ENCODE assay signal across 10 cellular contexts in the genomic region with DNA sequence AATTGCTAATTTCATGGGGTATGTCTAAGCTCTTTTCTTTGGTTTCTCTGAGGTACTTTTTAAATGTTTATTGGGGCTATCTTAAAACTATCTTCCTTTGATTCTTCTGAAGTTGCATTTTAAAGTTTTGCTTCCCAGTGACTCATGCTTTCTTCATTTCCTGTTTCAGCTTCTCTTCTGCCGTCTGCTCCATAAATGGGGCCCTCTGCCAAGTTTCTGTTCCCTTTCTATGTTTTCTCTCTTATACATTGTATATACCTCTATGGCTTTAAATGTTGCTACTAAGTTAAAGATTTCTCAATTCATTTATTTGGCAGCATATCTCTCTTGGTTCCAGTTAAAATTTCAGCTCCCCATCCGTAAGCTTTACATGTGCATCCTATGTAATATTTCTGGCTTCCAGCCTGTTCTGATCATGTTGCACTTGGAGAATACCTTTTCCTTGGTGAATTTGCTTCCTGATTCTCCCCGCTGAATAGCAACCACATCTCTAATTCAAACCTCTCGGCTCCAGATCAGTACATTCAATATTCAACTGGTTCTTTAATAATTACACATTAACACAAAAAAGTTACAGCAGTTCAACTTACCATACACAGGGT.
DNase-seq lines count a peak whose midpoint lies in the region; ATAC-seq and TF ChIP-seq lines count a peak whose summit lies in the region.
"Had no signal": no experiment of that assay in that cellular context is flagged by ENCODE, and none has a peak within 500 bp of the region (broad histone marks: within the 10 kb centered on the region; RNA-seq: fewer than 3 reads in every experiment).

No MANE protein-coding gene starts in this region.

- CTCF ChIA-PET in BJ (lab: Yijun Ruan, JAX): no interaction called here

- H3K36me3 ChIP-seq in BJ (ENCODE audit: control insufficient read depth, insufficient read depth, low read length) (no peaks in the 10 kb centered on the region), SJCRH30 (no peaks in the 10 kb centered on the region)
- H3K36me3 ChIP-seq: Peyer's patch had no signal

- DNase-seq in BJ (ENCODE audit: low read depth) (peak; percentile 27), SJCRH30 (peak in 1 of 2 experiments; percentile 36), fibroblast of gingiva (ENCODE audit: low read depth) (peak; percentile 65), smooth muscle cell of the brain vasculature (ENCODE audit: low read depth, low spot score) (peak; percentile 63), nucleus accumbens (lab: John Stamatoyannopoulos, UW) (no peak)
- DNase-seq in effector CD8-positive, alpha-beta T cell (lab: John Stamatoyannopoulos, UW): no peak

- H3K4me1 ChIP-seq in SJCRH30: peaks cover 10% of the 10 kb centered on the region; the same call in 1 of the 2 replicates

- no peak overlapping the region for H3K4me3 ChIP-seq in BJ (ENCODE audit: low read depth, low read length)
- H3K4me3 ChIP-seq in SJCRH30: no peak overlapping the region
- H3K4me3 ChIP-seq: Peyer's patch, skin epidermis had no signal

- no peaks in the 10 kb centered on the region; the same call in 1 of the 2 replicates for H3K9me3 ChIP-seq in SJCRH30 (replicated peaks)
- H3K9me3 ChIP-seq: Peyer's patch had no signal

- H3K27me3 ChIP-seq in BJ (ENCODE audit: control insufficient read depth, insufficient read depth, low read length) (no peaks in the 10 kb centered on the region; the same call in 1 of the 2 replicates), SJCRH30 (no peaks in the 10 kb centered on the region)
- H3K27me3 ChIP-seq: Peyer's patch had no signal

- ATAC-seq in GM19043 (IDR thresholded peaks at IDR 0.05; ENCODE audit: low read depth, unreplicated experiment) (peak; percentile 71), HG03139 (IDR thresholded peaks at IDR 0.05; ENCODE audit: unreplicated experiment) (peak; percentile 80)

- peak overlapping the region; percentile 30 for H3K27ac ChIP-seq in SJCRH30

- POLR2A ChIA-PET in BJ (lab: Charles Lee): no interaction called here

- no peak for TF ChIP-seq CTCF in BJ (IDR thresholded peaks at IDR 0.05; ENCODE audit: insufficient read depth, low read depth, low read length)

Comparison
In these comparisons a context has a peak if more than half of its experiments do, and no peak if none do; other contexts are left out.
1. DNase-seq: peak in BJ (single experiment), fibroblast of gingiva (single experiment) and smooth muscle cell of the brain vasculature (single experiment); none in effector CD8-positive, alpha-beta T cell (single experiment) and nucleus accumbens (0 of 56).